Comparison of ENCODE assay signal across 36 cellular contexts in the genomic region with DNA sequence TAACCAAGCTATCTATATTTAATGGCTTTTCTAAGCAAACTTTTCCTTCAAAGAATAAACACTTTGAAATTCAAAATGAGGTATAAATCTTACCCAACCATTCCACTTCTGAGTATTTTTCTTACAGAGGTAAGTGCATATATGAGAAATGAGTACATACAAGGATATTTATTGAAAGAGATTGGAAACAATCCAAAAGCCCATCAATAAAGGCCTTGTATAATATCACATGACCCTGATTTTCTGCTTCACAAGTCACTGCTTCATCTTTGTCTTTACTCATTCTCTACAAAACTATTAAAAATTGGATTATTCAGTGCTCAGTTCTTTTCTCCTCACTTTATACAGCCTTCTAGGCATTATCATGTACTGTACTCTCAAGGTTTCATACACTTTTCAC.
"Had no signal": no experiment of that assay in that cellular context is flagged by ENCODE, and none has a peak within 500 bp of the region (broad histone marks: within the 10 kb centered on the region; RNA-seq: fewer than 3 reads in every experiment).

No MANE protein-coding gene starts in this region.

- H3K36me3 Mint-ChIP-seq: activated CD4-positive, alpha-beta memory T cell treated with anti-CD3 and anti-CD28 coated beads for 36 hours; activated naive CD4-positive, alpha-beta T cell treated with anti-CD3 and anti-CD28 coated beads, Interleukin-2, amount 50 U/mL, for 72 hours; activated naive CD8-positive, alpha-beta T cell treated with anti-CD3 and anti-CD28 coated beads for 36 hours; brain had no signal

- ATAC-seq: activated CD8-positive, alpha-beta T cell treated with anti-CD3 and anti-CD28 coated beads for 36 hours; activated naive CD4-positive, alpha-beta T cell treated with anti-CD3 and anti-CD28 coated beads, Interleukin-2, amount 50 U/mL, for 72 hours; activated T-cell treated with anti-CD3 and anti-CD28 coated beads, Interleukin-2, amount 50 U/mL, for 4 hours; activated T-cell treated with anti-CD3 and anti-CD28 coated beads, Interleukin-2, amount 50 U/mL, for 72 hours; activated T-helper 17 cell treated with anti-CD3 and anti-CD28 coated beads, Interleukin-2, amount 50 U/mL, for 72 hours had no signal

- H3K4me1 ChIP-seq: adrenal gland had no signal

- FAIRE-seq: bronchial epithelial cell, TTC549 had no signal

- H3K27ac Mint-ChIP-seq: activated B cell treated with CpG ODN at 0.5 μM for 24 hours; activated CD4-positive, alpha-beta memory T cell treated with anti-CD3 and anti-CD28 coated beads for 36 hours; activated CD4-positive, alpha-beta T cell treated with anti-CD3 and anti-CD28 coated beads, Interleukin-2, amount 10 ng/mL, durations not matched to agents 24 days and 14 days; activated CD8-positive, alpha-beta T cell treated with anti-CD3 and anti-CD28 coated beads for 36 hours; activated naive CD4-positive, alpha-beta T cell treated with anti-CD3 and anti-CD28 coated beads for 36 hours; activated naive CD4-positive, alpha-beta T cell treated with anti-CD3 and anti-CD28 coated beads, Interleukin-2, amount 50 U/mL, for 72 hours; activated naive CD8-positive, alpha-beta T cell treated with anti-CD3 and anti-CD28 coated beads for 36 hours; activated T-cell treated with anti-CD3 and anti-CD28 coated beads, Interleukin-2, amount 50 U/mL, for 72 hours; activated T-helper 1 cell treated with anti-CD3 and anti-CD28 coated beads, Interleukin-12 subunit alpha, Interleukin-12 subunit beta, Interleukin-2, Interleukin-4 antibody, amounts not matched to agents 30 ng/mL and 10 ng/mL and 1 ng/mL, durations not matched to agents 14 hours and 24 hours and 36 hours; activated T-helper 17 cell treated with anti-CD3 and anti-CD28 coated beads, Interleukin-2, amount 50 U/mL, for 72 hours; brain; T-helper 1 cell treated with Interleukin-12 subunit alpha and Interleukin-12 subunit beta and Interleukin-4 antibody, amounts not matched to agents 30 μg/mL and 1 μg/mL, for 36 hours; T-helper 2 cell treated with Interferon-gamma antibody and Interleukin-4, amounts not matched to agents 5 μg/mL and 100 μg/mL, for 36 hours had no signal

- H3K36me3 ChIP-seq: adrenal gland, cardiac muscle cell had no signal

- H3K9me3 ChIP-seq: adrenal gland had no signal

- H3K4me3 Mint-ChIP-seq: activated B cell treated with CpG ODN at 0.5 μM for 24 hours; activated CD4-positive, alpha-beta memory T cell treated with anti-CD3 and anti-CD28 coated beads for 36 hours; activated CD4-positive, alpha-beta T cell treated with anti-CD3 and anti-CD28 coated beads, Interleukin-2, amount 10 ng/mL, durations not matched to agents 24 days and 14 days; activated CD8-positive, alpha-beta T cell treated with anti-CD3 and anti-CD28 coated beads for 36 hours; activated naive CD4-positive, alpha-beta T cell treated with anti-CD3 and anti-CD28 coated beads for 36 hours; activated naive CD8-positive, alpha-beta T cell treated with anti-CD3 and anti-CD28 coated beads for 36 hours; activated T-cell treated with anti-CD3 and anti-CD28 coated beads, Interleukin-2, amount 50 U/mL, for 4 hours; activated T-cell treated with anti-CD3 and anti-CD28 coated beads, Interleukin-2, amount 50 U/mL, for 72 hours; activated T-helper 1 cell treated with anti-CD3 and anti-CD28 coated beads, Interleukin-12 subunit alpha, Interleukin-12 subunit beta, Interleukin-2, Interleukin-4 antibody, amounts not matched to agents 30 ng/mL and 10 ng/mL and 1 ng/mL, durations not matched to agents 14 hours and 24 hours and 36 hours; activated T-helper 17 cell treated with anti-CD3 and anti-CD28 coated beads, Interleukin-2, amount 50 U/mL, for 72 hours; brain; T-helper 1 cell treated with Interleukin-12 subunit alpha and Interleukin-12 subunit beta and Interleukin-4 antibody, amounts not matched to agents 30 μg/mL and 1 μg/mL, for 36 hours; T-helper 2 cell treated with Interferon-gamma antibody and Interleukin-4, amounts not matched to agents 5 μg/mL and 100 μg/mL, for 36 hours had no signal

- H3K4me3 ChIP-seq: adrenal gland, cardiac muscle cell had no signal

- DNase-seq: activated B cell treated with CpG ODN at 0.5 μM for 24 hours; activated CD4-positive, alpha-beta memory T cell treated with anti-CD3 and anti-CD28 coated beads for 36 hours; activated CD4-positive, alpha-beta T cell treated with anti-CD3 and anti-CD28 coated beads for 4 hours; activated CD4-positive, alpha-beta T cell treated with anti-CD3 and anti-CD28 coated beads, Interleukin-2, amount 10 ng/mL, durations not matched to agents 24 days and 14 days; activated CD4-positive, alpha-beta T cell treated with anti-CD3 and anti-CD28 coated beads, Interleukin-2, amount 50 U/mL, for 1 hour; activated CD4-positive, alpha-beta T cell treated with anti-CD3 and anti-CD28 coated beads, Interleukin-2, amount 50 U/mL, for 4 hours; activated CD4-positive, CD25-positive, alpha-beta regulatory T cell treated with anti-CD3 and anti-CD28 coated beads, Interleukin-2, amount 50 U/mL, for 72 hours; activated CD8-positive, alpha-beta memory T cell treated with anti-CD3 and anti-CD28 coated beads, Interleukin-2, amount 50 U/mL, for 4 hours; activated CD8-positive, alpha-beta T cell treated with anti-CD3 and anti-CD28 coated beads for 36 hours; activated effector memory CD4-positive, alpha-beta T cell treated with anti-CD3 and anti-CD28 coated beads, Interleukin-2, amount 50 U/mL, for 16 hours; activated gamma-delta T cell treated with Interleukin-2 at 50 U/mL for 16 hours; activated naive CD4-positive, alpha-beta T cell; activated naive CD4-positive, alpha-beta T cell treated with anti-CD3 and anti-CD28 coated beads for 36 hours; activated naive CD4-positive, alpha-beta T cell treated with anti-CD3 and anti-CD28 coated beads, Interleukin-2, amount 50 U/mL, for 16 hours; activated naive CD8-positive, alpha-beta T cell treated with anti-CD3 and anti-CD28 coated beads for 36 hours; activated T-cell treated with anti-CD3 and anti-CD28 coated beads for 4 hours; activated T-cell treated with anti-CD3 and anti-CD28 coated beads, Interleukin-2, amount 50 U/mL, for 1 hour; activated T-cell treated with anti-CD3 and anti-CD28 coated beads, Interleukin-2, amount 50 U/mL, for 4 hours; activated T-cell treated with anti-CD3 and anti-CD28 coated beads, Interleukin-2, amount 50 U/mL, for 72 hours; adrenal gland; amniotic stem cell; aorta; central memory CD4-positive, alpha-beta T cell; T-helper 1 cell; T-helper 2 cell; T-helper 9 cell had no signal

- H3K9me3 Mint-ChIP-seq: activated B cell treated with CpG ODN at 0.5 μM for 24 hours; activated CD4-positive, alpha-beta memory T cell treated with anti-CD3 and anti-CD28 coated beads for 36 hours; activated CD4-positive, alpha-beta T cell treated with anti-CD3 and anti-CD28 coated beads, Interleukin-2, amount 10 ng/mL, durations not matched to agents 24 days and 14 days; activated CD8-positive, alpha-beta T cell treated with anti-CD3 and anti-CD28 coated beads for 36 hours; activated naive CD4-positive, alpha-beta T cell treated with anti-CD3 and anti-CD28 coated beads for 36 hours; activated naive CD4-positive, alpha-beta T cell treated with anti-CD3 and anti-CD28 coated beads, Interleukin-2, amount 50 U/mL, for 72 hours; activated naive CD8-positive, alpha-beta T cell treated with anti-CD3 and anti-CD28 coated beads for 36 hours; activated T-cell treated with anti-CD3 and anti-CD28 coated beads, Interleukin-2, amount 50 U/mL, for 4 hours; activated T-cell treated with anti-CD3 and anti-CD28 coated beads, Interleukin-2, amount 50 U/mL, for 72 hours; activated T-helper 1 cell treated with anti-CD3 and anti-CD28 coated beads, Interleukin-12 subunit alpha, Interleukin-12 subunit beta, Interleukin-2, Interleukin-4 antibody, amounts not matched to agents 30 ng/mL and 10 ng/mL and 1 ng/mL, durations not matched to agents 14 hours and 24 hours and 36 hours; activated T-helper 17 cell treated with anti-CD3 and anti-CD28 coated beads, Interleukin-2, amount 50 U/mL, for 72 hours; brain; T-helper 1 cell treated with Interleukin-12 subunit alpha and Interleukin-12 subunit beta and Interleukin-4 antibody, amounts not matched to agents 30 μg/mL and 1 μg/mL, for 36 hours; T-helper 2 cell treated with Interferon-gamma antibody and Interleukin-4, amounts not matched to agents 5 μg/mL and 100 μg/mL, for 36 hours had no signal

- H3K27me3 Mint-ChIP-seq: activated CD4-positive, alpha-beta memory T cell treated with anti-CD3 and anti-CD28 coated beads for 36 hours; activated CD4-positive, alpha-beta T cell treated with anti-CD3 and anti-CD28 coated beads, Interleukin-2, amount 10 ng/mL, durations not matched to agents 24 days and 14 days; activated naive CD8-positive, alpha-beta T cell treated with anti-CD3 and anti-CD28 coated beads for 36 hours; activated T-helper 17 cell treated with anti-CD3 and anti-CD28 coated beads, Interleukin-2, amount 50 U/mL, for 72 hours had no signal

- H3K27me3 ChIP-seq: cardiac muscle cell had no signal

- H3K27ac ChIP-seq: adrenal gland, cardiac muscle cell, VCaP had no signal

- H3K4me1 Mint-ChIP-seq: activated B cell treated with CpG ODN at 0.5 μM for 24 hours; activated CD4-positive, alpha-beta T cell treated with anti-CD3 and anti-CD28 coated beads, Interleukin-2, amount 10 ng/mL, durations not matched to agents 24 days and 14 days; activated naive CD8-positive, alpha-beta T cell treated with anti-CD3 and anti-CD28 coated beads for 36 hours; activated T-helper 17 cell treated with anti-CD3 and anti-CD28 coated beads, Interleukin-2, amount 50 U/mL, for 72 hours; brain had no signal
